ENCODE assay signal across 13 cellular contexts in the genomic region with DNA sequence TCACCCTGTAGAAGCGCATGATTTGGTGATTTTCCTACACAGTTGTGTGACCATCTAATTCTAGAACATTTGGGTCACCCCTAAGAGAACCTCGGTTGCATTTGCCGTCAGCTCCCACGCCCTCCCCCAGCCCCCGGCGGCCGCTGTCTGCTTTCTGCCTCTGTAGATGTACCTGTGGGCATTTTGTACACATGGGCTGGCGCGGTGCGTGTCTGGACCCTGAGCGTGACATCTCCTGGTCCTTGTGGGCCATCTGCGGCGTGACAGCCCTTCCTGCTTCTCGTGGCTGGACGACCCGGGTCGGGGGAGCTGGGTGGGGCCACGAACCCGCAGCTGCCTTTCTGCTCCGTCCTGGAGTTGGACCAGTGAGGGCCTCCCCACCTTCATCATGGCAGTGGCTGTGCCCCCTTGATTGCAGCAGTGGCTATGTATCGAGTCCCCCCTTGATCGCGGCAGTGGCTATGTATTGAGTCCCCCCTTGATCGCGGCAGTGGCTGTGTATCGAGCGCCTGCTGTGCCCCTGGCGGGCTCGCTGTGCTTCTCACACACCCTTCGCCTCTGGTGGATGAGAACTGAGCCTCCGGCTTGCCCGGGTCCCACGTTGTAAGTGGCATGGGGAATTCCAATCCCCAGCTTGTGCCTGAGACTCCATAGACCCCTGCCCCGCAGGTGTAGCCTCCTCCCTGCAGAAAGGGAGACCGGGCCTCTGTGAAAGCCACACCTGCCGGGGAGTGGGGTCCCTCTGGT.
"Had no signal": no experiment of that assay in that cellular context is flagged by ENCODE, and none has a peak within 500 bp of the region (broad histone marks: within the 10 kb centered on the region; RNA-seq: fewer than 3 reads in every experiment).

No MANE protein-coding gene starts in this region.

- H3K27ac ChIP-seq: breast epithelium had no signal

- H3K4me3 ChIP-seq: breast epithelium, lung had no signal

- H3K36me3 ChIP-seq: breast epithelium had no signal

- DNase-seq: activated CD4-positive, alpha-beta T cell treated with anti-CD3 and anti-CD28 coated beads for 1 hour; activated CD4-positive, alpha-beta T cell treated with anti-CD3 and anti-CD28 coated beads, Interleukin-2, amount 50 U/mL, for 48 hours; activated effector memory CD4-positive, alpha-beta T cell treated with anti-CD3 and anti-CD28 coated beads, Interleukin-2, amount 50 U/mL, for 16 hours; activated T-cell treated with anti-CD3 and anti-CD28 coated beads, Interleukin-2, amount 50 U/mL, for 4 hours; dermis blood vessel endothelial cell; hippocampal formation; naive B cell; posterior cingulate gyrus; stimulated activated CD4-positive, alpha-beta T cell treated with anti-CD3 and anti-CD28 coated beads, Interleukin-2, amount 100 ng/mL, for 48 hours; stimulated activated naive CD4-positive, alpha-beta T cell treated with Interleukin-2 at 50 U/mL for 16 hours; T-helper 9 cell had no signal

- ATAC-seq: activated T-cell treated with anti-CD3 and anti-CD28 coated beads, Interleukin-2, amount 50 U/mL, for 4 hours had no signal

- H3K27me3 ChIP-seq: breast epithelium had no signal

- H3K9me3 ChIP-seq: breast epithelium had no signal
